Comparison of ENCODE assay signal across 16 cellular contexts in genomic region chr3:170204509-170204908, GRCh38.
"Had no signal": no experiment of that assay in that cellular context is flagged by ENCODE, and none has a peak within 500 bp of the region (broad histone marks: within the 10 kb centered on the region; RNA-seq: fewer than 3 reads in every experiment).

No MANE protein-coding gene starts in this region.

- DNase-seq: KBM-7, MV-4-11, NCI-H1048, NCI-H1105, NCI-H1694, NCI-H187 treated with DMSO at 0.1 percent for 48 hours, NCI-H2029 treated with DMSO at 0.1 percent for 48 hours, NCI-H2171 treated with DMSO at 0.1 percent for 48 hours, NCI-H345, NCI-H446 treated with DMSO at 0.1 percent for 48 hours, NCI-H510A treated with DMSO at 0.1 percent for 48 hours, NCI-H526, NCI-H748 treated with DMSO at 0.1 percent for 48 hours, Right ventricle myocardium superior, RPMI8226, SIG-M5 had no signal
